Comparison of ENCODE assay signal across 20 cellular contexts in the genomic region with DNA sequence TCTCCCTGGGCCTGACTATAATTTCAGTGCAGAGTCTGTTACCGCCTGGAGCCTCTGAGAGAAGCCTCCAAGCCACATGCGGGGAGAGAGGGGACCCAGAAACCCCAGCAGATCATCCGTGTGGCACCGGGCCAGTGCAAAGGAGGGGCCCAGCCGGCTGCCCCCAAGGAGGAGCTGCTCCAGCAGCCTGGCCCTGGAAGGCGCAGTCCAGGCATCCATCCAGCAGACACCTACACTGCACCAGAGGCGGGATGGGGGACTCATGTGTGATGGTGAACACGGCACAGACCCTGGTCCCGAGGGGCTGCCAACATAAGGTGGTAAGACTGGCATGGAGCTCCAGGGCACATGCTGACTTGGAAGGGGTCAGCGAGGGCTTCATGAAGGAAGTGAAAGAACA. TPM values are rescaled to one million over a fixed set of nuclear protein-coding genes. Genes with fewer than 3 reads are reported as not detected.
DNase-seq lines count a peak whose midpoint lies in the region; ATAC-seq and TF ChIP-seq lines count a peak whose summit lies in the region.
"Had no signal": no experiment of that assay in that cellular context is flagged by ENCODE, and none has a peak within 500 bp of the region (broad histone marks: within the 10 kb centered on the region; RNA-seq: fewer than 3 reads in every experiment).

No MANE protein-coding gene starts in this region.

- no peak overlapping the region for H3K4me3 Mint-ChIP-seq in endodermal cell
- H3K4me3 Mint-ChIP-seq in stimulated activated memory B cell treated with anti-CD40 and anti-IgM and Interleukin-4, amounts not matched to agents 10 μg/mL and 1 μg/mL and 100 μg/mL, for 72 hours, result no peak overlapping the region
- H3K4me3 Mint-ChIP-seq: CD4-positive, CD25-positive, alpha-beta regulatory T cell had no signal

- peak overlapping the region; percentile 55 for H3K27ac Mint-ChIP-seq in endodermal cell
- peak overlapping the region; percentile 50 for H3K27ac Mint-ChIP-seq in stimulated activated memory B cell treated with anti-CD40 and anti-IgM and Interleukin-4, amounts not matched to agents 10 μg/mL and 1 μg/mL and 100 μg/mL, for 72 hours

- CTCF ChIA-PET in RWPE1 (lab: Yijun Ruan, JAX), result interaction anchor here (0.6 to 1.3 kb wide), 3 partner anchors 20 to 82 kb away, joined by 3 to 4 read pairs (median 3); no protein-coding TSS in a partner anchor

- peaks cover 16% of the 10 kb centered on the region for H3K36me3 Mint-ChIP-seq in endodermal cell (ENCODE audit: low read depth)
- peaks cover 2% of the 10 kb centered on the region for H3K36me3 Mint-ChIP-seq in stimulated activated memory B cell treated with anti-CD40 and anti-IgM and Interleukin-4, amounts not matched to agents 10 μg/mL and 1 μg/mL and 100 μg/mL, for 72 hours

- H3K9ac ChIP-seq in endodermal cell (ENCODE audit: extremely low read depth, low read length, poor library complexity, severe bottlenecking), result no peak overlapping the region

- DNase-seq in G401 (ENCODE audit: low spot score) (peak; percentile 19), RWPE1 (ENCODE audit: low spot score) (no peak), endodermal cell (no peak), superior temporal gyrus (ENCODE audit: extremely low spot score) (no peak), thyroid gland (no peak)
- DNase-seq in stimulated activated CD4-positive, alpha-beta T cell treated with anti-CD3 and anti-CD28 coated beads, Interleukin-15, amount 100 ng/mL, for 24 hours, result no peak
- DNase-seq: ACHN; AML-193; CD4-positive, CD25-positive, alpha-beta regulatory T cell; DMS79; GDM1; H7; NCI-H1436; NCI-H2029; NCI-H2171 treated with DMSO at 0.1 percent for 48 hours; NCI-H446 treated with DMSO at 0.1 percent for 48 hours; NK-92 treated with Interleukin-12 subunit alpha and Interleukin-12 subunit beta, amount 100 ng/mL, for 24 hours; RPMI8226 had no signal

- no peaks in the 10 kb centered on the region for H3K27me3 Mint-ChIP-seq in endodermal cell (ENCODE audit: insufficient read depth)
- no peaks in the 10 kb centered on the region for H3K27me3 Mint-ChIP-seq in stimulated activated memory B cell treated with anti-CD40 and anti-IgM and Interleukin-4, amounts not matched to agents 10 μg/mL and 1 μg/mL and 100 μg/mL, for 72 hours
- H3K27me3 Mint-ChIP-seq: CD4-positive, CD25-positive, alpha-beta regulatory T cell had no signal

- H3K9me3 Mint-ChIP-seq in endodermal cell, result no peaks in the 10 kb centered on the region
- H3K9me3 Mint-ChIP-seq in stimulated activated memory B cell treated with anti-CD40 and anti-IgM and Interleukin-4, amounts not matched to agents 10 μg/mL and 1 μg/mL and 100 μg/mL, for 72 hours, result no peaks in the 10 kb centered on the region
- H3K9me3 Mint-ChIP-seq: CD4-positive, CD25-positive, alpha-beta regulatory T cell had no signal

- TF ChIP-seq CTCF in RWPE1 (conservative IDR thresholded peaks at IDR 0.05; ENCODE audit: low read depth) (no peak), endodermal cell (conservative IDR thresholded peaks at IDR 0.05) (no peak), thyroid gland (IDR thresholded peaks at IDR 0.05) (no peak)

- no peaks in the 10 kb centered on the region for H3K27me3 ChIP-seq in endodermal cell (ENCODE audit: control insufficient read depth, insufficient read depth, low read length, poor library complexity, severe bottlenecking)
- no peaks in the 10 kb centered on the region for H3K27me3 ChIP-seq in thyroid gland

- H3K9me3 ChIP-seq in endodermal cell (ENCODE audit: control insufficient read depth, low read length), result no peaks in the 10 kb centered on the region
- no peaks in the 10 kb centered on the region for H3K9me3 ChIP-seq in thyroid gland

- H3K27ac ChIP-seq in RWPE1, result peak overlapping the region; percentile 38
- no peak overlapping the region for H3K27ac ChIP-seq in endodermal cell (ENCODE audit: low read depth, low read length)
- no peak overlapping the region for H3K27ac ChIP-seq in thyroid gland

- ATAC-seq in stimulated activated memory B cell treated with anti-CD40 and anti-IgM and Interleukin-4, amounts not matched to agents 10 μg/mL and 1 μg/mL and 100 μg/mL, for 72 hours, result no peak
- no peak for ATAC-seq in GM21526 (IDR thresholded peaks at IDR 0.05; ENCODE audit: low FRiP score, unreplicated experiment)

- in situ Hi-C loops in G401 (cut with HindIII; ENCODE audit: low sequenced_read_pairs), result no loop called here

- H3K4me1 Mint-ChIP-seq in endodermal cell, result peaks cover 2% of the 10 kb centered on the region
- H3K4me1 Mint-ChIP-seq in stimulated activated memory B cell treated with anti-CD40 and anti-IgM and Interleukin-4, amounts not matched to agents 10 μg/mL and 1 μg/mL and 100 μg/mL, for 72 hours, result peaks cover 20% of the 10 kb centered on the region

- intact Hi-C loops in thyroid gland (cut with DNase I), result no loop called here

- H3K4me1 ChIP-seq in endodermal cell (ENCODE audit: control insufficient read depth, insufficient read depth, low read length) (peaks cover 7% of the 10 kb centered on the region), thyroid gland (no peaks in the 10 kb centered on the region)

- H3K4me3 ChIP-seq in endodermal cell (ENCODE audit: low read length), result no peak overlapping the region
- H3K4me3 ChIP-seq in thyroid gland (replicated peaks in 1 of 3), result no peak overlapping the region

- POLR2A ChIA-PET in RWPE1 (lab: Yijun Ruan, JAX; ENCODE audit: low non-redundant PET), result no interaction called here

- no peak for TF ChIP-seq POLR2A in thyroid gland (IDR thresholded peaks at IDR 0.05)

- H3K36me3 ChIP-seq in endodermal cell (ENCODE audit: control insufficient read depth, insufficient read depth, low read length) (peaks cover 2% of the 10 kb centered on the region), thyroid gland (peaks cover 0 to 4% of the 10 kb centered on the region in 2 donors)

- WGBS in endodermal cell (ENCODE audit: insufficient coverage in 1 of 2, insufficient read length in 1 of 2), 2 experiments, result 93 to 94% methylated on average over 6 to 10 of the region's 10 CpGs
- WGBS in thyroid gland, 2 donors, result 81 to 82% methylated on average over 8 to 10 of the region's 10 CpGs

RNA-seq across cellular contexts. Expression of gene CLSTN1, which starts 39.6 kb away (rescaled TPM):
- 136 and 175 TPM in 2 replicates for total RNA-seq in G401 (2014; rRNA removed; shearing (Covaris generic))
- 100 to 1,000 TPM in 1 of 2 donors, 10 to 100 TPM in 1; 96.6 to 116 TPM for total RNA-seq in endodermal cell
- polyA plus RNA-seq in endodermal cell (2013, experiment 1 of 2), result 119 TPM
- 110 TPM for polyA plus RNA-seq in endodermal cell (2013, experiment 2 of 2)
- 10 to 100 TPM; 59.5 to 85.0 (median 81.5) TPM for total RNA-seq in thyroid gland

RNA-seq across cellular contexts. Expression of gene CTNNBIP1, which starts 46.7 kb away (rescaled TPM):
- 346 and 526 TPM in 2 replicates for total RNA-seq in G401 (2014; rRNA removed; shearing (Covaris generic))
- 10 to 100 TPM; 65.0 to 69.5 TPM for total RNA-seq in endodermal cell
- 64.0 TPM for polyA plus RNA-seq in endodermal cell (2013, experiment 1 of 2)
- polyA plus RNA-seq in endodermal cell (2013, experiment 2 of 2), result 59.8 TPM
- 10 to 100 TPM; 58.0 to 99.3 (median 75.2) TPM for total RNA-seq in thyroid gland
